In genomic region chr15:94079968-94080367, GRCh38 we compare ENCODE assay signal across 1 cellular context.
TF ChIP-seq lines count a peak whose summit lies in the region.

No MANE protein-coding gene starts in this region.

TF ChIP-seq in GM23338, 12 proteins besides CTCF, POLR2A, EP300 and RAD21 (continued from another document):
- TF ChIP-seq, protein P1, sequence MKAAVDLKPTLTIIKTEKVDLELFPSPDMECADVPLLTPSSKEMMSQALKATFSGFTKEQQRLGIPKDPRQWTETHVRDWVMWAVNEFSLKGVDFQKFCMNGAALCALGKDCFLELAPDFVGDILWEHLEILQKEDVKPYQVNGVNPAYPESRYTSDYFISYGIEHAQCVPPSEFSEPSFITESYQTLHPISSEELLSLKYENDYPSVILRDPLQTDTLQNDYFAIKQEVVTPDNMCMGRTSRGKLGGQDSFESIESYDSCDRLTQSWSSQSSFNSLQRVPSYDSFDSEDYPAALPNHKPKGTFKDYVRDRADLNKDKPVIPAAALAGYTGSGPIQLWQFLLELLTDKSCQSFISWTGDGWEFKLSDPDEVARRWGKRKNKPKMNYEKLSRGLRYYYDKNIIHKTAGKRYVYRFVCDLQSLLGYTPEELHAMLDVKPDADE (IDR thresholded peaks at IDR 0.05), result no peak
- TF ChIP-seq ZNF331 (CRISPR knock-in tag; IDR thresholded peaks at IDR 0.05; ENCODE audit: low read depth) (no peak), POLR2AphosphoS5 (IDR thresholded peaks at IDR 0.05; ENCODE audit: low read depth) (no peak), STAT1 (IDR thresholded peaks at IDR 0.05; ENCODE audit: unreplicated experiment) (no peak), NANOG (IDR thresholded peaks at IDR 0.05; ENCODE audit: borderline replicate concordance) (no peak), EZH2 (IDR thresholded peaks at IDR 0.05; ENCODE audit: low read depth, unreplicated experiment) (no peak), EZH2phosphoT487 (IDR thresholded peaks at IDR 0.05; ENCODE audit: unreplicated experiment) (no peak), CREB1 (CRISPR knock-in tag; IDR thresholded peaks at IDR 0.05; ENCODE audit: low read depth) (no peak)
- TF ChIP-seq, protein P2, sequence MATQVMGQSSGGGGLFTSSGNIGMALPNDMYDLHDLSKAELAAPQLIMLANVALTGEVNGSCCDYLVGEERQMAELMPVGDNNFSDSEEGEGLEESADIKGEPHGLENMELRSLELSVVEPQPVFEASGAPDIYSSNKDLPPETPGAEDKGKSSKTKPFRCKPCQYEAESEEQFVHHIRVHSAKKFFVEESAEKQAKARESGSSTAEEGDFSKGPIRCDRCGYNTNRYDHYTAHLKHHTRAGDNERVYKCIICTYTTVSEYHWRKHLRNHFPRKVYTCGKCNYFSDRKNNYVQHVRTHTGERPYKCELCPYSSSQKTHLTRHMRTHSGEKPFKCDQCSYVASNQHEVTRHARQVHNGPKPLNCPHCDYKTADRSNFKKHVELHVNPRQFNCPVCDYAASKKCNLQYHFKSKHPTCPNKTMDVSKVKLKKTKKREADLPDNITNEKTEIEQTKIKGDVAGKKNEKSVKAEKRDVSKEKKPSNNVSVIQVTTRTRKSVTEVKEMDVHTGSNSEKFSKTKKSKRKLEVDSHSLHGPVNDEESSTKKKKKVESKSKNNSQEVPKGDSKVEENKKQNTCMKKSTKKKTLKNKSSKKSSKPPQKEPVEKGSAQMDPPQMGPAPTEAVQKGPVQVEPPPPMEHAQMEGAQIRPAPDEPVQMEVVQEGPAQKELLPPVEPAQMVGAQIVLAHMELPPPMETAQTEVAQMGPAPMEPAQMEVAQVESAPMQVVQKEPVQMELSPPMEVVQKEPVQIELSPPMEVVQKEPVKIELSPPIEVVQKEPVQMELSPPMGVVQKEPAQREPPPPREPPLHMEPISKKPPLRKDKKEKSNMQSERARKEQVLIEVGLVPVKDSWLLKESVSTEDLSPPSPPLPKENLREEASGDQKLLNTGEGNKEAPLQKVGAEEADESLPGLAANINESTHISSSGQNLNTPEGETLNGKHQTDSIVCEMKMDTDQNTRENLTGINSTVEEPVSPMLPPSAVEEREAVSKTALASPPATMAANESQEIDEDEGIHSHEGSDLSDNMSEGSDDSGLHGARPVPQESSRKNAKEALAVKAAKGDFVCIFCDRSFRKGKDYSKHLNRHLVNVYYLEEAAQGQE (IDR thresholded peaks at IDR 0.05; ENCODE audit: unreplicated experiment), result no peak
